ENCODE assay signal across 27 cellular contexts in the genomic region with DNA sequence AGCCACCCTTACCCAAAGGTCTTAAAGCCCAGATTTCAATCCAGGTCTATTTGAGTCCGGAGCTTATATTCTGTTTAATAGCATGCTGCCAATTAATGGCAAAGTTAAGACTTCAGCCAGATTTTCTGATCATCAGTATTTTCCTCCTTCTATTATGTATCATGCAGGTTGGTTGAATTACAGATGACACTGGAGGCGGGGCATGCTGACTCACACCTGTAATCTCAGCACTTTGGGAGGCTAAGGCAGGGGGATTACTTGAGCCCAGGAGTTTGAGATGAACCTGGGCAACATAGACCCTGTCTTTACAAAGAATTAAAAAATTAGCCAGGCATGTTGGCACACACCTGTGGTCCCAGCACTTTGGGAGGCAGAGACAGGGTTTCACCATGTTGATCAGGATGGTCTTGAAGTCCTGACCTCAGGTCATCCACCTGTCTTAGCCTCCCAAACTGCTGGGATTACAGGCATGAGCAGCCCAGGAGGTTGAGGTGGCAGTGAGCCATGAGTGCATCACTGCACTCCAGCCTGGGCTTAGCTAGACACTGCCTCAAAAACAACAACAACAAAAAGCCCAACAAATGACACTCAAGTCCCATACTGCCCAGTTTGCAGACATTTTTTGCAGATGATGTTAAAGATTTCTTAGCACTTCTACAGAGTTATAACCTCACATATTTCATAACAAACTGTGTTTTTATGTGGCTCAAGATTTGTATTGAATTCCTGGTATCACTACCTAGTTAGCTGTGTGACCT.
A peak's percentile ranks its signal among the peaks of the same experiment; 100 is the strongest.
DNase-seq lines count a peak whose midpoint lies in the region; ATAC-seq, FAIRE-seq and TF ChIP-seq lines count a peak whose summit lies in the region.
"Had no signal": no experiment of that assay in that cellular context is flagged by ENCODE, and none has a peak within 500 bp of the region (broad histone marks: within the 10 kb centered on the region; RNA-seq: fewer than 3 reads in every experiment).

No MANE protein-coding gene starts in this region.

- FAIRE-seq in H1 (lab: Jason Lieb, UNC): no peak
- FAIRE-seq: A549, colon, frontal cortex had no signal

- no peak for TF ChIP-seq CTCF in HL-60 (IDR thresholded peaks at IDR 0.05; ENCODE audit: insufficient read depth, low read length)
- TF ChIP-seq CTCF in H1 (IDR thresholded peaks at IDR 0.05; ENCODE audit: control extremely low read depth in 1 of 3, insufficient read depth in 1 of 3, low read depth in 1 of 3, low read length in 3 of 3): no peak
- TF ChIP-seq CTCF in endothelial cell (IDR thresholded peaks at IDR 0.05; ENCODE audit: unreplicated experiment): no peak

- no peaks in the 10 kb centered on the region for H3K27me3 Mint-ChIP-seq in activated CD4-positive, alpha-beta T cell treated with anti-CD3 and anti-CD28 coated beads, Interleukin-2, amount 10 ng/mL, durations not matched to agents 24 days and 14 days
- no peaks in the 10 kb centered on the region for H3K27me3 Mint-ChIP-seq in activated CD4-positive, alpha-beta T cell treated with anti-CD3 and anti-CD28 coated beads, Interleukin-2, amount 10 ng/mL, durations not matched to agents 7 days and 5 days
- no peaks in the 10 kb centered on the region for H3K27me3 Mint-ChIP-seq in endothelial cell (ENCODE audit: unreplicated experiment)
- H3K27me3 Mint-ChIP-seq: activated CD4-positive, alpha-beta memory T cell treated with anti-CD3 and anti-CD28 coated beads, Interleukin-2, amount 10 ng/mL, durations not matched to agents 7 days and 5 days; activated naive CD4-positive, alpha-beta T cell treated with anti-CD3 and anti-CD28 coated beads, Interleukin-2, amount 50 U/mL, for 24 hours; CD8-positive, alpha-beta memory T cell had no signal

- H3K9me3 ChIP-seq in H1 (ENCODE audit: insufficient read depth in 2 of 2, low read depth in 1 of 2, low read length in 1 of 2): no peaks in the 10 kb centered on the region
- H3K9me3 ChIP-seq: A549, esophagus muscularis mucosa, thoracic aorta, vagina had no signal

- no peak overlapping the region for H2AFZ ChIP-seq in H1 (ENCODE audit: low read length)
- H2AFZ ChIP-seq: hepatocyte had no signal

- H3K27ac Mint-ChIP-seq in activated CD4-positive, alpha-beta T cell treated with anti-CD3 and anti-CD28 coated beads, Interleukin-2, amount 10 ng/mL, durations not matched to agents 24 days and 14 days: no peak overlapping the region
- H3K27ac Mint-ChIP-seq in activated CD4-positive, alpha-beta T cell treated with anti-CD3 and anti-CD28 coated beads, Interleukin-2, amount 10 ng/mL, durations not matched to agents 7 days and 5 days: no peak overlapping the region
- no peak overlapping the region for H3K27ac Mint-ChIP-seq in stimulated activated effector memory CD8-positive, alpha-beta T cell treated with anti-CD3 and anti-CD28 coated beads, Interleukin-12 subunit alpha, Interleukin-12 subunit beta, amount 100 ng/mL, for 72 hours
- no peak overlapping the region for H3K27ac Mint-ChIP-seq in endothelial cell (ENCODE audit: unreplicated experiment)
- H3K27ac Mint-ChIP-seq: activated CD4-positive, alpha-beta memory T cell treated with anti-CD3 and anti-CD28 coated beads, Interleukin-2, amount 10 ng/mL, durations not matched to agents 7 days and 5 days; activated naive CD4-positive, alpha-beta T cell treated with anti-CD3 and anti-CD28 coated beads, Interleukin-2, amount 50 U/mL, for 24 hours; activated T-helper 2 cell treated with anti-CD3 and anti-CD28 coated beads, Interferon-gamma antibody, Interleukin-2, Interleukin-4, amounts not matched to agents 10 μg/mL and 5 μg/mL and 100 μg/mL, durations not matched to agents 14 hours and 24 hours and 36 hours had no signal

- peak; percentile 27 for DNase-seq in activated CD4-positive, alpha-beta T cell treated with anti-CD3 and anti-CD28 coated beads, Interleukin-2, amount 10 ng/mL, durations not matched to agents 24 days and 14 days
- DNase-seq in activated CD4-positive, alpha-beta T cell treated with anti-CD3 and anti-CD28 coated beads, Interleukin-2, amount 10 ng/mL, durations not matched to agents 7 days and 5 days: no peak
- no peak for DNase-seq in HL-60 (ENCODE audit: low read depth in 1 of 2, low spot score in 1 of 2)
- DNase-seq in H1 (ENCODE audit: low read depth in 1 of 2, low spot score in 2 of 2): no peak
- no peak for DNase-seq in stimulated activated effector memory CD8-positive, alpha-beta T cell treated with anti-CD3 and anti-CD28 coated beads, Interleukin-12 subunit alpha, Interleukin-12 subunit beta, amount 100 ng/mL, for 72 hours (ENCODE audit: low spot score in 2 of 2)
- DNase-seq in endothelial cell (ENCODE audit: low spot score): no peak
- DNase-seq in NCI-H69 (lab: John Stamatoyannopoulos, UW): no peak
- no peak for DNase-seq in NK-92 (lab: John Stamatoyannopoulos, UW; ENCODE audit: unreplicated experiment)
- DNase-seq: activated CD4-positive, alpha-beta memory T cell treated with anti-CD3 and anti-CD28 coated beads, Interleukin-2, amount 10 ng/mL, durations not matched to agents 7 days and 5 days; CD8-positive, alpha-beta memory T cell; effector CD8-positive, alpha-beta T cell; HCEC 1CT; left colon; NCI-H1694; NCI-H510A treated with DMSO at 0.1 percent for 48 hours; SHP77; stimulated activated naive CD4-positive, alpha-beta T cell treated with Interleukin-2 at 50 U/mL for 16 hours; SW 1271 had no signal

- no peak overlapping the region for H3K14ac ChIP-seq in H1 (ENCODE audit: insufficient read length)

- H3K79me1 ChIP-seq in H1 (ENCODE audit: low read depth, low read length): peaks cover 2% of the 10 kb centered on the region; the same call in 1 of the 2 replicates

- peak overlapping the region; percentile 16; the same call in 1 of the 2 replicates for H3K18ac ChIP-seq in H1 (ENCODE audit: extremely low read depth, low read length)

- no peak overlapping the region for H3K23ac ChIP-seq in H1 (ENCODE audit: insufficient read length)

- H3K4me3 ChIP-seq in HL-60 (replicated peaks; ENCODE audit: insufficient read depth, low read length) (no peak overlapping the region), H1 (ENCODE audit: extremely low read depth in 1 of 4, insufficient read depth in 2 of 4, low read depth in 3 of 4, low read length in 4 of 4) (no peak overlapping the region)
- H3K4me3 ChIP-seq: A549, esophagus muscularis mucosa, hepatocyte, thoracic aorta, vagina had no signal

- H4K20me1 ChIP-seq in H1 (replicated peaks in 1 of 2; ENCODE audit: control insufficient read depth in 1 of 2, insufficient read depth in 2 of 2, low read length in 2 of 2): no peaks in the 10 kb centered on the region

- no peak overlapping the region for H3K4me2 ChIP-seq in H1 (ENCODE audit: insufficient read depth in 1 of 2, low read depth in 2 of 2, low read length in 2 of 2)
- H3K4me2 ChIP-seq: A549, hepatocyte had no signal

- H4K5ac ChIP-seq in H1 (ENCODE audit: insufficient read length, low read depth, low read length): peak overlapping the region; percentile 23

- TF ChIP-seq POLR2A in H1 (IDR thresholded peaks at IDR 0.05; ENCODE audit: control extremely low read depth in 1 of 2, low read depth in 2 of 2, low read length in 2 of 2): no peak

- no peak overlapping the region for H2BK120ac ChIP-seq in H1 (replicated peaks; ENCODE audit: low read depth, low read length)

- H2BK12ac ChIP-seq in H1 (ENCODE audit: low read depth, low read length): peak overlapping the region; percentile 94

- H3K9ac ChIP-seq in H1 (replicated peaks in 1 of 4; ENCODE audit: extremely low read depth in 1 of 4, low read depth in 3 of 4, low read length in 3 of 4): no peak overlapping the region

- no peaks in the 10 kb centered on the region for H3K9me3 Mint-ChIP-seq in activated CD4-positive, alpha-beta T cell treated with anti-CD3 and anti-CD28 coated beads, Interleukin-2, amount 10 ng/mL, durations not matched to agents 24 days and 14 days
- no peaks in the 10 kb centered on the region for H3K9me3 Mint-ChIP-seq in activated CD4-positive, alpha-beta T cell treated with anti-CD3 and anti-CD28 coated beads, Interleukin-2, amount 10 ng/mL, durations not matched to agents 7 days and 5 days
- no peaks in the 10 kb centered on the region for H3K9me3 Mint-ChIP-seq in stimulated activated effector memory CD8-positive, alpha-beta T cell treated with anti-CD3 and anti-CD28 coated beads, Interleukin-12 subunit alpha, Interleukin-12 subunit beta, amount 100 ng/mL, for 72 hours
- no peaks in the 10 kb centered on the region for H3K9me3 Mint-ChIP-seq in endothelial cell (ENCODE audit: unreplicated experiment)
- H3K9me3 Mint-ChIP-seq: activated CD4-positive, alpha-beta memory T cell treated with anti-CD3 and anti-CD28 coated beads, Interleukin-2, amount 10 ng/mL, durations not matched to agents 7 days and 5 days; activated naive CD4-positive, alpha-beta T cell treated with anti-CD3 and anti-CD28 coated beads, Interleukin-2, amount 50 U/mL, for 24 hours; activated T-helper 2 cell treated with anti-CD3 and anti-CD28 coated beads, Interferon-gamma antibody, Interleukin-2, Interleukin-4, amounts not matched to agents 10 μg/mL and 5 μg/mL and 100 μg/mL, durations not matched to agents 14 hours and 24 hours and 36 hours; CD8-positive, alpha-beta memory T cell had no signal

- no peaks in the 10 kb centered on the region for H3K36me3 Mint-ChIP-seq in activated CD4-positive, alpha-beta T cell treated with anti-CD3 and anti-CD28 coated beads, Interleukin-2, amount 10 ng/mL, durations not matched to agents 24 days and 14 days (ENCODE audit: low read depth)
- H3K36me3 Mint-ChIP-seq in activated CD4-positive, alpha-beta T cell treated with anti-CD3 and anti-CD28 coated beads, Interleukin-2, amount 10 ng/mL, durations not matched to agents 7 days and 5 days (ENCODE audit: low read depth): no peaks in the 10 kb centered on the region
- no peaks in the 10 kb centered on the region for H3K36me3 Mint-ChIP-seq in stimulated activated effector memory CD8-positive, alpha-beta T cell treated with anti-CD3 and anti-CD28 coated beads, Interleukin-12 subunit alpha, Interleukin-12 subunit beta, amount 100 ng/mL, for 72 hours
- H3K36me3 Mint-ChIP-seq in endothelial cell (ENCODE audit: low read depth, unreplicated experiment): no peaks in the 10 kb centered on the region

- ATAC-seq in stimulated activated effector memory CD8-positive, alpha-beta T cell treated with anti-CD3 and anti-CD28 coated beads, Interleukin-12 subunit alpha, Interleukin-12 subunit beta, amount 100 ng/mL, for 72 hours: peak; percentile 47
- ATAC-seq: left colon had no signal

- H2AK5ac ChIP-seq in H1 (ENCODE audit: low read depth, low read length): 0 out of 2 replicates have a peak overlapping the region, but pooled peaks have one; percentile 59

- no peaks in the 10 kb centered on the region for H3K36me3 ChIP-seq in H1 (ENCODE audit: control insufficient read depth in 2 of 4, insufficient read depth in 4 of 4, low read length in 3 of 4)
- H3K36me3 ChIP-seq: esophagus muscularis mucosa, thoracic aorta, vagina had no signal

- no peaks in the 10 kb centered on the region for H3K23me2 ChIP-seq in H1 (ENCODE audit: low read depth, low read length)

- no peak overlapping the region for H2BK15ac ChIP-seq in H1 (ENCODE audit: low read length)

- POLR2A ChIA-PET in activated CD4-positive, alpha-beta T cell treated with anti-CD3 and anti-CD28 coated beads, Interleukin-2, amount 10 ng/mL, durations not matched to agents 7 days and 5 days (lab: Charles Lee): no interaction called here
- POLR2A ChIA-PET in H1 (lab: Charles Lee; ENCODE audit: partially characterized antibody): interaction anchor here (0.6 to 1.3 kb wide), 7 partner anchors 10 to 159 kb away, joined by 3 to 5 read pairs (median 4); no protein-coding TSS in a partner anchor

- peak overlapping the region; percentile 54 for H3K27ac ChIP-seq in HL-60 (replicated peaks)
- no peak overlapping the region for H3K27ac ChIP-seq in H1 (ENCODE audit: low read depth, low read length)
- H3K27ac ChIP-seq: A549, esophagus muscularis mucosa, hepatocyte, thoracic aorta, vagina had no signal

- CTCF ChIA-PET in activated CD4-positive, alpha-beta T cell treated with anti-CD3 and anti-CD28 coated beads, Interleukin-2, amount 10 ng/mL, durations not matched to agents 7 days and 5 days (lab: Charles Lee): interaction anchor here (0.6 kb wide), 1 partner anchor 858 kb away, joined by 3 read pairs; no protein-coding TSS in a partner anchor
- CTCF ChIA-PET in H1 (lab: Charles Lee; ENCODE audit: partially characterized antibody): interaction anchor here (0.5 to 0.9 kb wide), 4 partner anchors 16 to 498 kb away, joined by 3 to 4 read pairs (median 3); partner anchors contain the start of gene MRPS16

- peaks cover 17 to 37% (median 25%) of the 10 kb centered on the region in 4 experiments for H3K4me1 ChIP-seq in H1 (replicated peaks in 1 of 4; ENCODE audit: control insufficient read depth in 3 of 4, insufficient read depth in 4 of 4, low read length in 3 of 4)
- H3K4me1 ChIP-seq: vagina had no signal

- H4K91ac ChIP-seq in H1 (replicated peaks; ENCODE audit: insufficient read length, low read length): no peak overlapping the region

- H3K4ac ChIP-seq in H1 (replicated peaks; ENCODE audit: insufficient read length, low read depth, low read length): no peak overlapping the region

- no peak overlapping the region for H3K56ac ChIP-seq in H1 (replicated peaks; ENCODE audit: insufficient read length, low read depth, low read length)

- intact Hi-C loops in activated CD4-positive, alpha-beta T cell treated with anti-CD3 and anti-CD28 coated beads, Interleukin-2, amount 10 ng/mL, durations not matched to agents 24 days and 14 days (cut with micrococcal nuclease): no loop called here

- H2BK20ac ChIP-seq in H1 (ENCODE audit: low read length): 0 out of 2 replicates have a peak overlapping the region, but pooled peaks have one; percentile 27

- no peaks in the 10 kb centered on the region for H3K27me3 ChIP-seq in HL-60 (ENCODE audit: insufficient read depth, poor library complexity, severe bottlenecking)
- H3K27me3 ChIP-seq in H1 (replicated peaks in 1 of 4; ENCODE audit: control insufficient read depth in 3 of 4, extremely low read depth in 1 of 4, insufficient read depth in 3 of 4, low read length in 3 of 4): no peaks in the 10 kb centered on the region
- H3K27me3 ChIP-seq: esophagus muscularis mucosa, hepatocyte, vagina had no signal

- peaks cover 5% of the 10 kb centered on the region for H3K4me1 Mint-ChIP-seq in activated CD4-positive, alpha-beta T cell treated with anti-CD3 and anti-CD28 coated beads, Interleukin-2, amount 10 ng/mL, durations not matched to agents 24 days and 14 days
- H3K4me1 Mint-ChIP-seq in activated CD4-positive, alpha-beta T cell treated with anti-CD3 and anti-CD28 coated beads, Interleukin-2, amount 10 ng/mL, durations not matched to agents 7 days and 5 days: peaks cover 15% of the 10 kb centered on the region
- peaks cover 20% of the 10 kb centered on the region for H3K4me1 Mint-ChIP-seq in stimulated activated effector memory CD8-positive, alpha-beta T cell treated with anti-CD3 and anti-CD28 coated beads, Interleukin-12 subunit alpha, Interleukin-12 subunit beta, amount 100 ng/mL, for 72 hours
- H3K4me1 Mint-ChIP-seq in endothelial cell (ENCODE audit: unreplicated experiment): peaks cover 21% of the 10 kb centered on the region

- H3K79me2 ChIP-seq in H1 (ENCODE audit: control insufficient read depth in 1 of 2, insufficient read depth in 2 of 2, low read length in 2 of 2): peaks cover 0 to 55% of the 10 kb centered on the region in 2 experiments; a peak in 2 of 4 replicates

- H3K4me3 Mint-ChIP-seq in activated CD4-positive, alpha-beta T cell treated with anti-CD3 and anti-CD28 coated beads, Interleukin-2, amount 10 ng/mL, durations not matched to agents 24 days and 14 days: no peak overlapping the region
- no peak overlapping the region for H3K4me3 Mint-ChIP-seq in activated CD4-positive, alpha-beta T cell treated with anti-CD3 and anti-CD28 coated beads, Interleukin-2, amount 10 ng/mL, durations not matched to agents 7 days and 5 days
- H3K4me3 Mint-ChIP-seq in stimulated activated effector memory CD8-positive, alpha-beta T cell treated with anti-CD3 and anti-CD28 coated beads, Interleukin-12 subunit alpha, Interleukin-12 subunit beta, amount 100 ng/mL, for 72 hours: no peak overlapping the region
- H3K4me3 Mint-ChIP-seq in endothelial cell (ENCODE audit: unreplicated experiment): no peak overlapping the region
- H3K4me3 Mint-ChIP-seq: activated CD4-positive, alpha-beta memory T cell treated with anti-CD3 and anti-CD28 coated beads, Interleukin-2, amount 10 ng/mL, durations not matched to agents 7 days and 5 days; activated naive CD4-positive, alpha-beta T cell treated with anti-CD3 and anti-CD28 coated beads, Interleukin-2, amount 50 U/mL, for 24 hours; CD8-positive, alpha-beta memory T cell had no signal

- WGBS in H1 (ENCODE audit: extremely low coverage in 1 of 2, insufficient coverage in 1 of 2, insufficient read length in 1 of 2, insufficient replicate concordance in 2 of 2, low coverage in 1 of 2, low lambda C conversion rate in 2 of 2, missing lambda C conversion rate in 1 of 2), 2 experiments: 82% methylated on average over 2 of the region's 2 CpGs; no CpG with 5 or more reads in 1 of the 2 experiments

- TF ChIP-seq EP300 in H1 (IDR thresholded peaks at IDR 0.05; ENCODE audit: borderline replicate concordance in 1 of 2, low read depth in 2 of 2, low read length in 2 of 2): no peak

- peak overlapping the region; percentile 75; the same call in 1 of the 2 replicates for H2BK5ac ChIP-seq in H1 (ENCODE audit: low read depth, low read length)

- TF ChIP-seq RAD21 in H1 (IDR thresholded peaks at IDR 0.05 in 1 of 2, conservative IDR thresholded peaks at IDR 0.05 in 1 of 2; ENCODE audit: low read depth in 2 of 2, low read length in 2 of 2): no peak

- no peak overlapping the region; the same call in 1 of the 2 replicates for H4K8ac ChIP-seq in H1 (ENCODE audit: extremely low read depth, insufficient read depth, low read length)
